Comparison of ENCODE assay signal across 1 cellular context in the genomic region with DNA sequence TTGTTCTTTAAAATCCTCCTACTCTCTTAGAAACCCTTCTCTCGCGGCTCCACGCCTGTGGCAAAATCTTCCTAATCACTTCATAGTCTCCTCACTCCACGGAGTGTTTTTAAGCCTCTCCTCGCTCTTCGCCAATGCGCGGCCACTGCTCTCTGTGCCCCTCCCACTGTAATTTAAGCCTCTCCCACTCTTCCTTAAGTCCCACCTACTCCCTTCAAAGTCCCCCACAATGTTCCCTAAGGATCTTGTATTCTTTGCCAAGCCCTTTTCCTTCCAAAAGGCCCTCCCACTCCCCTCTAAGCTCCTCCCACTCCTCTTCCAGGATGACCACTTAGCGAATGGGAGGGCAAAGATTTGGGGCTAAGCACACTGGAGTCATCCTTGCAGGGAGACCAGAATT.
TF ChIP-seq lines count a peak whose summit lies in the region.

No MANE protein-coding gene starts in this region.

TF ChIP-seq in WTC11, 78 proteins besides CTCF, POLR2A, EP300 and RAD21 (continued from another document):
- TF ChIP-seq, protein P1, sequence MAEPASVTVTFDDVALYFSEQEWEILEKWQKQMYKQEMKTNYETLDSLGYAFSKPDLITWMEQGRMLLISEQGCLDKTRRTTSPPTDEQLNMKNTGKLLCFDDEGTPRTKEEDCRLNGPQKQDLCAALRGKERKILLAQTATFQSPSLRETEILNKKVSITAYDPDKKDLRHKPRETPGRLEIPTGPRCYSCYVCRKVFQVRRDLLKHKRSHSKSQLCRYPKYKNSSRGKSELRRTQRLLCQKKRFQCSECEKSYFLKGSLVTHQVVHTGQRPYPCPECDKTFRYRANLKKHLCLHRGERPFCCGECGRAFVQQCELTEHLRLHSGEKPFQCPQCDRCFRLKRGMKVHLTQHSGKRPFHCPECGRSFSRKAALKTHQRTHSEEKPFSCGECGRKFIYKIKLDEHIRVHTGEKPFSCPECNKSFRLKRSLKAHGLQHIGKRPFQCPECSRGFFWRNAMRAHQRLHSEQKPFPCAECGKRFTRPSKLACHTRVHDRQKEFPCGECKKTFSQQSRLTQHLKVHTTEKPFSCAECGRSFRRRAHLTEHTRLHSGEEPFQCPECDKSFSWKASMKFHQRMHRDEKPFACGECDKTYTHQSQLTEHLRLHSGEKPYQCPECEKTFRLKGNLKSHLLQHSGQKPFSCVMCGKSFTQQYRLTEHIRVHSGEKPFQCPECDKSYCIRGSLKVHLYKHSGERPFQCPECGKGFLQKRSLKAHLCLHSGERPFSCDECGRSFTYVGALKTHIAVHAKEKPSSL (CRISPR knock-in tag; conservative IDR thresholded peaks at IDR 0.05): no peak
- TF ChIP-seq, protein P2, sequence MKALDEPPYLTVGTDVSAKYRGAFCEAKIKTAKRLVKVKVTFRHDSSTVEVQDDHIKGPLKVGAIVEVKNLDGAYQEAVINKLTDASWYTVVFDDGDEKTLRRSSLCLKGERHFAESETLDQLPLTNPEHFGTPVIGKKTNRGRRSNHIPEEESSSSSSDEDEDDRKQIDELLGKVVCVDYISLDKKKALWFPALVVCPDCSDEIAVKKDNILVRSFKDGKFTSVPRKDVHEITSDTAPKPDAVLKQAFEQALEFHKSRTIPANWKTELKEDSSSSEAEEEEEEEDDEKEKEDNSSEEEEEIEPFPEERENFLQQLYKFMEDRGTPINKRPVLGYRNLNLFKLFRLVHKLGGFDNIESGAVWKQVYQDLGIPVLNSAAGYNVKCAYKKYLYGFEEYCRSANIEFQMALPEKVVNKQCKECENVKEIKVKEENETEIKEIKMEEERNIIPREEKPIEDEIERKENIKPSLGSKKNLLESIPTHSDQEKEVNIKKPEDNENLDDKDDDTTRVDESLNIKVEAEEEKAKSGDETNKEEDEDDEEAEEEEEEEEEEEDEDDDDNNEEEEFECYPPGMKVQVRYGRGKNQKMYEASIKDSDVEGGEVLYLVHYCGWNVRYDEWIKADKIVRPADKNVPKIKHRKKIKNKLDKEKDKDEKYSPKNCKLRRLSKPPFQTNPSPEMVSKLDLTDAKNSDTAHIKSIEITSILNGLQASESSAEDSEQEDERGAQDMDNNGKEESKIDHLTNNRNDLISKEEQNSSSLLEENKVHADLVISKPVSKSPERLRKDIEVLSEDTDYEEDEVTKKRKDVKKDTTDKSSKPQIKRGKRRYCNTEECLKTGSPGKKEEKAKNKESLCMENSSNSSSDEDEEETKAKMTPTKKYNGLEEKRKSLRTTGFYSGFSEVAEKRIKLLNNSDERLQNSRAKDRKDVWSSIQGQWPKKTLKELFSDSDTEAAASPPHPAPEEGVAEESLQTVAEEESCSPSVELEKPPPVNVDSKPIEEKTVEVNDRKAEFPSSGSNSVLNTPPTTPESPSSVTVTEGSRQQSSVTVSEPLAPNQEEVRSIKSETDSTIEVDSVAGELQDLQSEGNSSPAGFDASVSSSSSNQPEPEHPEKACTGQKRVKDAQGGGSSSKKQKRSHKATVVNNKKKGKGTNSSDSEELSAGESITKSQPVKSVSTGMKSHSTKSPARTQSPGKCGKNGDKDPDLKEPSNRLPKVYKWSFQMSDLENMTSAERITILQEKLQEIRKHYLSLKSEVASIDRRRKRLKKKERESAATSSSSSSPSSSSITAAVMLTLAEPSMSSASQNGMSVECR (CRISPR knock-in tag; IDR thresholded peaks at IDR 0.05; ENCODE audit: borderline replicate concordance): no peak
- TF ChIP-seq, protein P3, sequence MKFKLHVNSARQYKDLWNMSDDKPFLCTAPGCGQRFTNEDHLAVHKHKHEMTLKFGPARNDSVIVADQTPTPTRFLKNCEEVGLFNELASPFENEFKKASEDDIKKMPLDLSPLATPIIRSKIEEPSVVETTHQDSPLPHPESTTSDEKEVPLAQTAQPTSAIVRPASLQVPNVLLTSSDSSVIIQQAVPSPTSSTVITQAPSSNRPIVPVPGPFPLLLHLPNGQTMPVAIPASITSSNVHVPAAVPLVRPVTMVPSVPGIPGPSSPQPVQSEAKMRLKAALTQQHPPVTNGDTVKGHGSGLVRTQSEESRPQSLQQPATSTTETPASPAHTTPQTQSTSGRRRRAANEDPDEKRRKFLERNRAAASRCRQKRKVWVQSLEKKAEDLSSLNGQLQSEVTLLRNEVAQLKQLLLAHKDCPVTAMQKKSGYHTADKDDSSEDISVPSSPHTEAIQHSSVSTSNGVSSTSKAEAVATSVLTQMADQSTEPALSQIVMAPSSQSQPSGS (CRISPR knock-in tag; IDR thresholded peaks at IDR 0.05; ENCODE audit: borderline replicate concordance, low read depth): no peak
- TF ChIP-seq SOX15 (CRISPR knock-in tag; IDR thresholded peaks at IDR 0.05) (no peak), ZNF396 (CRISPR knock-in tag; IDR thresholded peaks at IDR 0.05; ENCODE audit: borderline replicate concordance) (no peak), TEAD1 (CRISPR knock-in tag; IDR thresholded peaks at IDR 0.05) (no peak), CREM (CRISPR knock-in tag; IDR thresholded peaks at IDR 0.05) (no peak)
- TF ChIP-seq, protein P4, sequence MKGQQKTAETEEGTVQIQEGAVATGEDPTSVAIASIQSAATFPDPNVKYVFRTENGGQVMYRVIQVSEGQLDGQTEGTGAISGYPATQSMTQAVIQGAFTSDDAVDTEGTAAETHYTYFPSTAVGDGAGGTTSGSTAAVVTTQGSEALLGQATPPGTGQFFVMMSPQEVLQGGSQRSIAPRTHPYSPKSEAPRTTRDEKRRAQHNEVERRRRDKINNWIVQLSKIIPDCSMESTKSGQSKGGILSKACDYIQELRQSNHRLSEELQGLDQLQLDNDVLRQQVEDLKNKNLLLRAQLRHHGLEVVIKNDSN (CRISPR knock-in tag; IDR thresholded peaks at IDR 0.05): no peak
